1 cellular context compared by ENCODE assay signal in the genomic region with DNA sequence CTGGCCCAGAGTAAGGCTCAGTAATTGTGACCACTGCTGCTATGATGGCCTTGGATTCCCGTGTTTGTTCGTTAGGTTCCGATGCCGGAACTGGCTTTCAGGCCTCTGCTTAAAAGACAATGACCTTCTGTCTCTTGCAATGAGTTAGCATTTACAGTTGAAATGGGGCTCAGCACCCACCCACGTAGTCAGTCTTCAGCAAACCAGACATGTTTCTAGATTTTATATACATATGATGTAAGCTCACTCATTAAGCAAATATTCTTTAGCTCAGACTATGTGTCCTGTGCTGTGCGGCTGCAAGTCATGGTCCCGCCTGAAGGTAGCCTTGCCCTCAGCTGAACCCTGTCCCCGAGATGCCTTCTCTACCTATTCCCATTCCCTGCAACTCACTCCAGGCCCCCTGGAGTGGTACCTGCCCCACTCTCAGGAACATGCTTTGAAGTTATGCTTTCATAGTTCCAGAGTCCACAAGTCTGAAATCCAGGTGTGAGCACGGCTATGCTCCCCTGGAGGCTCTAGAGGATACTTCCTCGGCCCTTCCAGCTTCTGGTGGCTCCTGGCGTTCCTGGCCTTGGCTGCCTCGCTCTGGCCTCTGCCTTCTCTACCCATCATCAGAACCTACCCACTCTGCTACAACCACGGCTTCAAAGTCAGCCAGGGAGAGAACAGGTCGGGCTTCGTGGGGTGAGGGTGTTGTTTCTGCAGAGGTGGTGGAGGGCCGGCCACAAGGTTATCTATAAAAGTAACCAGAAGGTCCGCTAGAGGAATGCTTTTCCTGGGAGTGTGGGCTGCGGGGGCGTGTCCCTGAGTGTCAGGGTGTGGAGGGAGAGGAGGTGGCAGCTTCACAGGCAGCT.
TF ChIP-seq lines count a peak whose summit lies in the region.

No MANE protein-coding gene starts in this region.

TF ChIP-seq in HepG2, 621 proteins besides CTCF, POLR2A, EP300 and RAD21 (continued from another document and continues in another):
- TF ChIP-seq, protein P1, sequence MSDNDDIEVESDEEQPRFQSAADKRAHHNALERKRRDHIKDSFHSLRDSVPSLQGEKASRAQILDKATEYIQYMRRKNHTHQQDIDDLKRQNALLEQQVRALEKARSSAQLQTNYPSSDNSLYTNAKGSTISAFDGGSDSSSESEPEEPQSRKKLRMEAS (IDR thresholded peaks at IDR 0.05): no peak; the same call in 1 of the 2 replicates
- TF ChIP-seq ZSCAN21 (CRISPR knock-in tag; IDR thresholded peaks at IDR 0.05; ENCODE audit: borderline replicate concordance) (no peak), MTA3 (CRISPR knock-in tag; IDR thresholded peaks at IDR 0.05) (no peak), ZNF576 (CRISPR knock-in tag; IDR thresholded peaks at IDR 0.05) (no peak), TARDBP (CRISPR knock-in tag; IDR thresholded peaks at IDR 0.05) (peak; percentile 76; the same call in 1 of the 2 replicates), HNRNPH1 (optimal IDR thresholded peaks at IDR 0.05; ENCODE audit: low read depth, low read length) (no peak), CERS6 (CRISPR knock-in tag; IDR thresholded peaks at IDR 0.05) (no peak), GATAD1 (CRISPR knock-in tag; IDR thresholded peaks at IDR 0.05) (no peak), E2F1 (CRISPR knock-in tag; IDR thresholded peaks at IDR 0.05) (no peak), ZNF318 (CRISPR knock-in tag; IDR thresholded peaks at IDR 0.05) (no peak), SNAI1 (CRISPR knock-in tag; IDR thresholded peaks at IDR 0.05; ENCODE audit: borderline replicate concordance) (no peak), ZFP90 (CRISPR knock-in tag; IDR thresholded peaks at IDR 0.05; ENCODE audit: borderline replicate concordance) (no peak), ZSCAN29 (CRISPR knock-in tag; conservative IDR thresholded peaks at IDR 0.05) (0 out of 2 replicates have a peak, but pooled peaks have one; percentile 39), ATF7-NPFF (CRISPR knock-in tag; IDR thresholded peaks at IDR 0.05; ENCODE audit: low read depth) (no peak), ZNF776 (CRISPR knock-in tag; IDR thresholded peaks at IDR 0.05) (no peak), ZNF790 (CRISPR knock-in tag; IDR thresholded peaks at IDR 0.05; ENCODE audit: borderline replicate concordance) (no peak), KLF15 (CRISPR knock-in tag; IDR thresholded peaks at IDR 0.05; ENCODE audit: borderline replicate concordance) (no peak), HBP1 (CRISPR knock-in tag; IDR thresholded peaks at IDR 0.05; ENCODE audit: low read depth) (no peak), SRF (IDR thresholded peaks at IDR 0.05; ENCODE audit: low read depth, low read length) (no peak), NR3C1 (CRISPR knock-in tag; IDR thresholded peaks at IDR 0.05) (no peak), JARID2 (CRISPR knock-in tag; IDR thresholded peaks at IDR 0.05; ENCODE audit: insufficient replicate concordance) (no peak), SCMH1 (CRISPR knock-in tag; IDR thresholded peaks at IDR 0.05; ENCODE audit: borderline replicate concordance) (no peak), KLF12 (CRISPR knock-in tag; IDR thresholded peaks at IDR 0.05; ENCODE audit: borderline replicate concordance) (no peak), ZBTB46 (CRISPR knock-in tag; IDR thresholded peaks at IDR 0.05; ENCODE audit: borderline replicate concordance) (no peak), ZNF3 (CRISPR knock-in tag; IDR thresholded peaks at IDR 0.05) (no peak), KLF9 (CRISPR knock-in tag; IDR thresholded peaks at IDR 0.05; ENCODE audit: low read depth) (no peak)
- TF ChIP-seq, protein P2, sequence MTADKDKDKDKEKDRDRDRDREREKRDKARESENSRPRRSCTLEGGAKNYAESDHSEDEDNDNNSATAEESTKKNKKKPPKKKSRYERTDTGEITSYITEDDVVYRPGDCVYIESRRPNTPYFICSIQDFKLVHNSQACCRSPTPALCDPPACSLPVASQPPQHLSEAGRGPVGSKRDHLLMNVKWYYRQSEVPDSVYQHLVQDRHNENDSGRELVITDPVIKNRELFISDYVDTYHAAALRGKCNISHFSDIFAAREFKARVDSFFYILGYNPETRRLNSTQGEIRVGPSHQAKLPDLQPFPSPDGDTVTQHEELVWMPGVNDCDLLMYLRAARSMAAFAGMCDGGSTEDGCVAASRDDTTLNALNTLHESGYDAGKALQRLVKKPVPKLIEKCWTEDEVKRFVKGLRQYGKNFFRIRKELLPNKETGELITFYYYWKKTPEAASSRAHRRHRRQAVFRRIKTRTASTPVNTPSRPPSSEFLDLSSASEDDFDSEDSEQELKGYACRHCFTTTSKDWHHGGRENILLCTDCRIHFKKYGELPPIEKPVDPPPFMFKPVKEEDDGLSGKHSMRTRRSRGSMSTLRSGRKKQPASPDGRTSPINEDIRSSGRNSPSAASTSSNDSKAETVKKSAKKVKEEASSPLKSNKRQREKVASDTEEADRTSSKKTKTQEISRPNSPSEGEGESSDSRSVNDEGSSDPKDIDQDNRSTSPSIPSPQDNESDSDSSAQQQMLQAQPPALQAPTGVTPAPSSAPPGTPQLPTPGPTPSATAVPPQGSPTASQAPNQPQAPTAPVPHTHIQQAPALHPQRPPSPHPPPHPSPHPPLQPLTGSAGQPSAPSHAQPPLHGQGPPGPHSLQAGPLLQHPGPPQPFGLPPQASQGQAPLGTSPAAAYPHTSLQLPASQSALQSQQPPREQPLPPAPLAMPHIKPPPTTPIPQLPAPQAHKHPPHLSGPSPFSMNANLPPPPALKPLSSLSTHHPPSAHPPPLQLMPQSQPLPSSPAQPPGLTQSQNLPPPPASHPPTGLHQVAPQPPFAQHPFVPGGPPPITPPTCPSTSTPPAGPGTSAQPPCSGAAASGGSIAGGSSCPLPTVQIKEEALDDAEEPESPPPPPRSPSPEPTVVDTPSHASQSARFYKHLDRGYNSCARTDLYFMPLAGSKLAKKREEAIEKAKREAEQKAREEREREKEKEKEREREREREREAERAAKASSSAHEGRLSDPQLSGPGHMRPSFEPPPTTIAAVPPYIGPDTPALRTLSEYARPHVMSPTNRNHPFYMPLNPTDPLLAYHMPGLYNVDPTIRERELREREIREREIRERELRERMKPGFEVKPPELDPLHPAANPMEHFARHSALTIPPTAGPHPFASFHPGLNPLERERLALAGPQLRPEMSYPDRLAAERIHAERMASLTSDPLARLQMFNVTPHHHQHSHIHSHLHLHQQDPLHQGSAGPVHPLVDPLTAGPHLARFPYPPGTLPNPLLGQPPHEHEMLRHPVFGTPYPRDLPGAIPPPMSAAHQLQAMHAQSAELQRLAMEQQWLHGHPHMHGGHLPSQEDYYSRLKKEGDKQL (CRISPR knock-in tag; IDR thresholded peaks at IDR 0.05; ENCODE audit: low read depth): no peak
- TF ChIP-seq, protein P3, sequence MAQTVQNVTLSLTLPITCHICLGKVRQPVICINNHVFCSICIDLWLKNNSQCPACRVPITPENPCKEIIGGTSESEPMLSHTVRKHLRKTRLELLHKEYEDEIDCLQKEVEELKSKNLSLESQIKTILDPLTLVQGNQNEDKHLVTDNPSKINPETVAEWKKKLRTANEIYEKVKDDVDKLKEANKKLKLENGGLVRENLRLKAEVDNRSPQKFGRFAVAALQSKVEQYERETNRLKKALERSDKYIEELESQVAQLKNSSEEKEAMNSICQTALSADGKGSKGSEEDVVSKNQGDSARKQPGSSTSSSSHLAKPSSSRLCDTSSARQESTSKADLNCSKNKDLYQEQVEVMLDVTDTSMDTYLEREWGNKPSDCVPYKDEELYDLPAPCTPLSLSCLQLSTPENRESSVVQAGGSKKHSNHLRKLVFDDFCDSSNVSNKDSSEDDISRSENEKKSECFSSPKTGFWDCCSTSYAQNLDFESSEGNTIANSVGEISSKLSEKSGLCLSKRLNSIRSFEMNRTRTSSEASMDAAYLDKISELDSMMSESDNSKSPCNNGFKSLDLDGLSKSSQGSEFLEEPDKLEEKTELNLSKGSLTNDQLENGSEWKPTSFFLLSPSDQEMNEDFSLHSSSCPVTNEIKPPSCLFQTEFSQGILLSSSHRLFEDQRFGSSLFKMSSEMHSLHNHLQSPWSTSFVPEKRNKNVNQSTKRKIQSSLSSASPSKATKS (CRISPR knock-in tag; IDR thresholded peaks at IDR 0.05): no peak
